Comparison of ENCODE assay signal across 1 cellular context in the genomic region with DNA sequence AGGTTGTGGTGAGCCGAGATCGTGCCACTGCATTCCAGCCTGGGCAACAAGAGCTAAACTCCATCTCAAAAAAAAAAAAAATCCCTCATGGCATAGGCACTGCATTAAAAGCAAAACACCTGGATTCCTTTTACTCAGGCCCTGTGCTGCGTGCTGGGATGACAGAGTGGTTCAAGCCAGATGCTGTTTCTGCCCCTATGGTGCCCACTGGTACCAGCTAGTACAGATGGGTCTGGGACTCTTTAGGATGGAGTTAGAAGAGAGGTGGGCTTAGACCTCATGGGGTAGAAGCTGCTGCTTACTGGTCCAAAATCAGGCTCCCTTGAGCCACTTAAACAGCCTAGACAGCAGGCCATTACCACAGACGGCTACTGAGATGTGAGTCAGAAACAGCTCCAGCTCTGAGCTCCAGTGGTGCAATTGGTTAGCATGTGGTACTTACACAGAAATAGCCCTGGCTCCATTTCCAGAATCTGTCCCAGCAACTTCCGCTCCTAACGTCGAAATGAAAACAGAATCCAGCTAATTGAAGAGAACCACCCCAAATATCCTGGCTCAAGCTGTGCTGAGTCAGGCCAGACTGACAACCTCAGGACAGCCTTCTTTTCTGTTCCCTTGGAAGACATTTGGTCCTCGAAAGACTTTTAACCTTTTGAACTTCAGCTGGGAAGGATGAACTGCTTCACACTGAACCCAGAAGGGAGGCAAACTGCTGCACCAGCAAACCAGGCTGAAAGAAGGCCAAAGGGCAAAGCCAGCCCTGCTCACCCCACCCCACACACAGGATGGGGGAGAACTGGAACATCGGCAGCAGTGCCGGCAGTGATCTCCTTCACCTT.
TF ChIP-seq lines count a peak whose summit lies in the region.

No MANE protein-coding gene starts in this region.

TF ChIP-seq in HepG2, 621 proteins besides CTCF, POLR2A, EP300 and RAD21:
- 0 out of 2 replicates have a peak, but pooled peaks have one; percentile 22 for TF ChIP-seq HNF4A (CRISPR knock-in tag; IDR thresholded peaks at IDR 0.05)
- TF ChIP-seq THYN1 (CRISPR knock-in tag; IDR thresholded peaks at IDR 0.05; ENCODE audit: borderline replicate concordance, low read depth), result no peak
- peak; percentile 70; the same call in 1 of the 2 replicates for TF ChIP-seq PPARG (CRISPR knock-in tag; conservative IDR thresholded peaks at IDR 0.05)
